10 cellular contexts compared by ENCODE assay signal in genomic region chr22:32622004-32622761, GRCh38.
DNase-seq lines count a peak whose midpoint lies in the region; ATAC-seq and TF ChIP-seq lines count a peak whose summit lies in the region.
"Had no signal": no experiment of that assay in that cellular context is flagged by ENCODE, and none has a peak within 500 bp of the region (broad histone marks: within the 10 kb centered on the region; RNA-seq: fewer than 3 reads in every experiment).

No MANE protein-coding gene starts in this region.

- peak overlapping the region; percentile 96 for H3K27ac ChIP-seq in GM23248
- H3K27ac ChIP-seq in dorsolateral prefrontal cortex, result peak overlapping the region in 37 of 59 donors; percentile 3 to 78 (median 51)
- peak overlapping the region; percentile 8 for H3K27ac ChIP-seq in layer of hippocampus (ENCODE audit: low read depth, low read length)

- DNase-seq in GM23248 (peak; percentile 86), dorsolateral prefrontal cortex (no peak), NCI-H446 treated with DMSO at 0.1 percent for 48 hours (lab: John Stamatoyannopoulos, UW) (no peak), cerebellar nuclear complex (lab: John Stamatoyannopoulos, UW) (no peak)
- DNase-seq: SW 1271 had no signal

- ATAC-seq in GM19397 (IDR thresholded peaks at IDR 0.05; ENCODE audit: unreplicated experiment), result no peak
- ATAC-seq in HG03469 (IDR thresholded peaks at IDR 0.05; ENCODE audit: unreplicated experiment), result no peak

- H3K9ac ChIP-seq in GM23248 (peak overlapping the region; percentile 86), skeletal muscle satellite cell (ENCODE audit: low read depth, low read length) (peak overlapping the region; percentile 76)

- H3K4me3 ChIP-seq in GM23248 (peak overlapping the region; percentile 54), dorsolateral prefrontal cortex (no peak overlapping the region), skeletal muscle satellite cell (ENCODE audit: low read length) (peak overlapping the region; percentile 19)
- H3K4me3 ChIP-seq: HAP-1 had no signal

- H3K4me1 ChIP-seq in GM23248 (ENCODE audit: insufficient read depth) (peaks cover 35% of the 10 kb centered on the region), skeletal muscle satellite cell (ENCODE audit: control insufficient read depth, insufficient read depth, low read length) (peaks cover 23% of the 10 kb centered on the region)
- H3K4me1 ChIP-seq: HAP-1 had no signal

- TF ChIP-seq CTCF in dorsolateral prefrontal cortex (IDR thresholded peaks at IDR 0.05 in 54 of 56, conservative IDR thresholded peaks at IDR 0.05 in 2 of 56; ENCODE audit: low read depth in 1 of 56, partially characterized antibody in 56 of 56), result no peak

- in situ Hi-C loops in GM23248 (cut with MboI), result no loop called here

- H3K4me2 ChIP-seq in GM23248 (ENCODE audit: unreplicated experiment) (peak overlapping the region; percentile 70), skeletal muscle satellite cell (ENCODE audit: low read length) (peak overlapping the region; percentile 66)

- H3K79me2 ChIP-seq in GM23248 (ENCODE audit: insufficient read depth), result no peaks in the 10 kb centered on the region

- 4 to 6% methylated on average over 10 of the region's 10 CpGs for WGBS in GM23248 (ENCODE audit: low coverage in 1 of 2, low lambda C conversion rate in 2 of 2, missing lambda C conversion rate in 2 of 2), 2 experiments

- H2AFZ ChIP-seq in GM23248, result peak overlapping the region; percentile 60

- H3K36me3 ChIP-seq in GM23248 (ENCODE audit: low read depth) (no peaks in the 10 kb centered on the region), skeletal muscle satellite cell (ENCODE audit: insufficient read depth, low read length) (no peaks in the 10 kb centered on the region)
- H3K36me3 ChIP-seq: HAP-1 had no signal

- H3K9me3 ChIP-seq in GM23248 (ENCODE audit: low read depth) (no peaks in the 10 kb centered on the region), skeletal muscle satellite cell (replicated peaks; ENCODE audit: low read length) (no peaks in the 10 kb centered on the region)

- H3F3A ChIP-seq in GM23248 (ENCODE audit: insufficient read depth), result peaks cover 26% of the 10 kb centered on the region

- no peaks in the 10 kb centered on the region for H4K20me1 ChIP-seq in GM23248 (ENCODE audit: insufficient read depth)

- H3K27me3 ChIP-seq in GM23248 (replicated peaks; ENCODE audit: insufficient read depth), result no peaks in the 10 kb centered on the region
- no peaks in the 10 kb centered on the region for H3K27me3 ChIP-seq in dorsolateral prefrontal cortex
- no peaks in the 10 kb centered on the region for H3K27me3 ChIP-seq in layer of hippocampus (ENCODE audit: control insufficient read depth, insufficient read depth, low read length)
- peaks cover 7% of the 10 kb centered on the region for H3K27me3 ChIP-seq in skeletal muscle satellite cell (ENCODE audit: control insufficient read depth, insufficient read depth, low read length)

- H3K9me2 ChIP-seq in GM23248 (ENCODE audit: insufficient read depth), result no peaks in the 10 kb centered on the region

- intact Hi-C loops in dorsolateral prefrontal cortex (cut with DNase I), result no loop called here

Comparison
In these comparisons a context has a peak if more than half of its experiments do, and no peak if none do; other contexts are left out.
1. H3K27ac ChIP-seq: peak in every context shown above with its lines; median percentile 96 in GM23248; 51 in dorsolateral prefrontal cortex; 8 in layer of hippocampus.
2. H3K4me3 ChIP-seq: peak in GM23248 (single experiment) and skeletal muscle satellite cell (single experiment); none in dorsolateral prefrontal cortex (0 of 59).